In genomic region chr2:109422758-109423500, GRCh38 we compare ENCODE assay signal across 1 cellular context.
TF ChIP-seq lines count a peak whose summit lies in the region.

No MANE protein-coding gene starts in this region.

TF ChIP-seq in H1, 55 proteins besides CTCF, POLR2A, EP300 and RAD21 (continued from another document):
- TF ChIP-seq BCL11A (IDR thresholded peaks at IDR 0.05; ENCODE audit: low read depth in 2 of 2, low read length in 2 of 2) (no peak), RFX5 (IDR thresholded peaks at IDR 0.05; ENCODE audit: borderline replicate concordance, low read depth, low read length) (no peak), HDAC2 (IDR thresholded peaks at IDR 0.05; ENCODE audit: borderline replicate concordance in 1 of 2, low read depth in 2 of 2, low read length in 2 of 2) (no peak), ATF3 (IDR thresholded peaks at IDR 0.05; ENCODE audit: insufficient read depth, low read depth, low read length) (no peak), CHD7 (IDR thresholded peaks at IDR 0.05; ENCODE audit: insufficient replicate concordance, low read length) (no peak), NRF1 (IDR thresholded peaks at IDR 0.05; ENCODE audit: low read depth, low read length) (no peak), RNF2 (IDR thresholded peaks at IDR 0.05; ENCODE audit: borderline replicate concordance, low read depth, low read length, missing control alignments, poor library complexity, severe bottlenecking) (no peak), ZNF274 (IDR thresholded peaks at IDR 0.05; ENCODE audit: borderline replicate concordance, extremely low read depth, low read length) (no peak), YY1 (IDR thresholded peaks at IDR 0.05; ENCODE audit: low read depth, low read length) (no peak), SUZ12 (IDR thresholded peaks at IDR 0.05; ENCODE audit: low read length) (no peak), HDAC6 (IDR thresholded peaks at IDR 0.05; ENCODE audit: low read depth, low read length) (no peak), MAFK (IDR thresholded peaks at IDR 0.05; ENCODE audit: low read depth, low read length) (no peak)
